15 cellular contexts compared by ENCODE assay signal in the genomic region with DNA sequence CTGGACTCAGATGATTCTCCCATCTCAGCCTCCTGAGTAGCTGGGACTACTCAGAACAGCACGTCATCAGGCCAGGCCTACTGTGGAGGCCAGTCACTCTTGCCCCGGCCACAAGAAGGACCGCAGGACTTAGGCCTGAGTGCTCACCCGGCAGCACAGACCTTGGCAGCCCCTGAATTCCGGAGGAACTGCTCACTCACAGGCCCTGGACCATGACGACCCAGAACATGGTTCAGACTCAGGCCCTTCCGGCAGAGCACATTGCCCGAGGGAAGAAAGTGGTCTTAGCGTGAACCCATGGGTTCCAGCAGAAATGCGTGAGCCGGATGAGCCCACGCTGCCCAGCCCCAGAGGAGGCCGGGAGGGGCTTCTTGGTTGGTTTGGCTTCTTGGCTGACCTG.
"Had no signal": no experiment of that assay in that cellular context is flagged by ENCODE, and none has a peak within 500 bp of the region (broad histone marks: within the 10 kb centered on the region; RNA-seq: fewer than 3 reads in every experiment).

No MANE protein-coding gene starts in this region.

- H3K27ac ChIP-seq: lower lobe of right lung, testis, VCaP had no signal

- DNase-seq: activated CD4-positive, alpha-beta T cell treated with anti-CD3 and anti-CD28 coated beads for 36 hours; activated CD4-positive, alpha-beta T cell treated with anti-CD3 and anti-CD28 coated beads, Interleukin-2, amount 50 U/mL, for 48 hours; activated gamma-delta T cell treated with Interleukin-2 at 50 U/mL for 16 hours; adrenal gland; dermis blood vessel endothelial cell; effector memory CD4-positive, alpha-beta T cell; esophagus squamous epithelium; immature natural killer cell; left colon; lower lobe of right lung; nucleus accumbens; stimulated activated CD4-positive, alpha-beta T cell treated with anti-CD3 and anti-CD28 coated beads, Interleukin-4, amount 100 ng/mL, for 1 hour; T-helper 17 cell; testis had no signal

- H3K9me3 ChIP-seq: esophagus squamous epithelium, lower lobe of right lung, testis had no signal

- H3K27me3 ChIP-seq: adrenal gland, esophagus squamous epithelium, testis had no signal

- H3K4me3 ChIP-seq: adrenal gland, esophagus squamous epithelium, lower lobe of right lung, testis had no signal

- H3K36me3 ChIP-seq: adrenal gland, lower lobe of right lung had no signal
